ENCODE assay signal across 1 cellular context in the genomic region with DNA sequence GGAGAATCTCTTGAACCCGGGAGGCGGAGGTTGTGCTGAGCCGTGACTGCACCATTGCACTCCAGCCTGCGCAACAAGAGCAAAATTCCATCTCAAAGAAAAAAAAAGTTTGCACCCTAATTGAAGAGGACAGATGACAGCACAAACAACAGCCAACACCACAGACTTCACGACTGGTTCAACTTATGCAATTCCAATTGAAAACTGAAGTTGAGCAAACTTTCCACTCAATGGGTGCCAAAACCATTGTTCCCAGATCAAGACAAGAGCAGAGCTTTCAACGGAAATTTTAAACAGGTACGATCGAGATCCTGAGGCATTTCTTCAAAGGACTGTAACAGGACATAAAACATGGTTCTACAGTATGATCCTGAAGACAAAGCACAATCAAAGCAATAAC.
A peak's percentile ranks its signal among the peaks of the same experiment; 100 is the strongest.
TF ChIP-seq lines count a peak whose summit lies in the region.

No MANE protein-coding gene starts in this region.

TF ChIP-seq in liver, 16 proteins besides CTCF, POLR2A, EP300 and RAD21 (continued from another document):
- TF ChIP-seq, protein P1, sequence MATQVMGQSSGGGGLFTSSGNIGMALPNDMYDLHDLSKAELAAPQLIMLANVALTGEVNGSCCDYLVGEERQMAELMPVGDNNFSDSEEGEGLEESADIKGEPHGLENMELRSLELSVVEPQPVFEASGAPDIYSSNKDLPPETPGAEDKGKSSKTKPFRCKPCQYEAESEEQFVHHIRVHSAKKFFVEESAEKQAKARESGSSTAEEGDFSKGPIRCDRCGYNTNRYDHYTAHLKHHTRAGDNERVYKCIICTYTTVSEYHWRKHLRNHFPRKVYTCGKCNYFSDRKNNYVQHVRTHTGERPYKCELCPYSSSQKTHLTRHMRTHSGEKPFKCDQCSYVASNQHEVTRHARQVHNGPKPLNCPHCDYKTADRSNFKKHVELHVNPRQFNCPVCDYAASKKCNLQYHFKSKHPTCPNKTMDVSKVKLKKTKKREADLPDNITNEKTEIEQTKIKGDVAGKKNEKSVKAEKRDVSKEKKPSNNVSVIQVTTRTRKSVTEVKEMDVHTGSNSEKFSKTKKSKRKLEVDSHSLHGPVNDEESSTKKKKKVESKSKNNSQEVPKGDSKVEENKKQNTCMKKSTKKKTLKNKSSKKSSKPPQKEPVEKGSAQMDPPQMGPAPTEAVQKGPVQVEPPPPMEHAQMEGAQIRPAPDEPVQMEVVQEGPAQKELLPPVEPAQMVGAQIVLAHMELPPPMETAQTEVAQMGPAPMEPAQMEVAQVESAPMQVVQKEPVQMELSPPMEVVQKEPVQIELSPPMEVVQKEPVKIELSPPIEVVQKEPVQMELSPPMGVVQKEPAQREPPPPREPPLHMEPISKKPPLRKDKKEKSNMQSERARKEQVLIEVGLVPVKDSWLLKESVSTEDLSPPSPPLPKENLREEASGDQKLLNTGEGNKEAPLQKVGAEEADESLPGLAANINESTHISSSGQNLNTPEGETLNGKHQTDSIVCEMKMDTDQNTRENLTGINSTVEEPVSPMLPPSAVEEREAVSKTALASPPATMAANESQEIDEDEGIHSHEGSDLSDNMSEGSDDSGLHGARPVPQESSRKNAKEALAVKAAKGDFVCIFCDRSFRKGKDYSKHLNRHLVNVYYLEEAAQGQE (IDR thresholded peaks at IDR 0.05): no peak
- peak; percentile 6 to 49 for TF ChIP-seq HNF4A (conservative IDR thresholded peaks at IDR 0.05)
- peak in 1 of 2 donors; percentile 43 for TF ChIP-seq RXRA (IDR thresholded peaks at IDR 0.05)
- TF ChIP-seq GABPA (IDR thresholded peaks at IDR 0.05 in 1 of 2, conservative IDR thresholded peaks at IDR 0.05 in 1 of 2): no peak
- no peak for TF ChIP-seq SP1 (IDR thresholded peaks at IDR 0.05)
- TF ChIP-seq FOXA1 (IDR thresholded peaks at IDR 0.05): no peak
- TF ChIP-seq NR2F2 (IDR thresholded peaks at IDR 0.05): no peak
- TF ChIP-seq, protein P2, sequence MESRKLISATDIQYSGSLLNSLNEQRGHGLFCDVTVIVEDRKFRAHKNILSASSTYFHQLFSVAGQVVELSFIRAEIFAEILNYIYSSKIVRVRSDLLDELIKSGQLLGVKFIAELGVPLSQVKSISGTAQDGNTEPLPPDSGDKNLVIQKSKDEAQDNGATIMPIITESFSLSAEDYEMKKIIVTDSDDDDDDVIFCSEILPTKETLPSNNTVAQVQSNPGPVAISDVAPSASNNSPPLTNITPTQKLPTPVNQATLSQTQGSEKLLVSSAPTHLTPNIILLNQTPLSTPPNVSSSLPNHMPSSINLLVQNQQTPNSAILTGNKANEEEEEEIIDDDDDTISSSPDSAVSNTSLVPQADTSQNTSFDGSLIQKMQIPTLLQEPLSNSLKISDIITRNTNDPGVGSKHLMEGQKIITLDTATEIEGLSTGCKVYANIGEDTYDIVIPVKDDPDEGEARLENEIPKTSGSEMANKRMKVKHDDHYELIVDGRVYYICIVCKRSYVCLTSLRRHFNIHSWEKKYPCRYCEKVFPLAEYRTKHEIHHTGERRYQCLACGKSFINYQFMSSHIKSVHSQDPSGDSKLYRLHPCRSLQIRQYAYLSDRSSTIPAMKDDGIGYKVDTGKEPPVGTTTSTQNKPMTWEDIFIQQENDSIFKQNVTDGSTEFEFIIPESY (IDR thresholded peaks at IDR 0.05): peak; percentile 13
- TF ChIP-seq EGR1 (IDR thresholded peaks at IDR 0.05; ENCODE audit: low read depth in 2 of 2): peak in 1 of 2 donors; percentile 38
- TF ChIP-seq HNF4G (IDR thresholded peaks at IDR 0.05): no peak
TF ChIP-seq in liver: peak in this region for 4.
